In the genomic region with DNA sequence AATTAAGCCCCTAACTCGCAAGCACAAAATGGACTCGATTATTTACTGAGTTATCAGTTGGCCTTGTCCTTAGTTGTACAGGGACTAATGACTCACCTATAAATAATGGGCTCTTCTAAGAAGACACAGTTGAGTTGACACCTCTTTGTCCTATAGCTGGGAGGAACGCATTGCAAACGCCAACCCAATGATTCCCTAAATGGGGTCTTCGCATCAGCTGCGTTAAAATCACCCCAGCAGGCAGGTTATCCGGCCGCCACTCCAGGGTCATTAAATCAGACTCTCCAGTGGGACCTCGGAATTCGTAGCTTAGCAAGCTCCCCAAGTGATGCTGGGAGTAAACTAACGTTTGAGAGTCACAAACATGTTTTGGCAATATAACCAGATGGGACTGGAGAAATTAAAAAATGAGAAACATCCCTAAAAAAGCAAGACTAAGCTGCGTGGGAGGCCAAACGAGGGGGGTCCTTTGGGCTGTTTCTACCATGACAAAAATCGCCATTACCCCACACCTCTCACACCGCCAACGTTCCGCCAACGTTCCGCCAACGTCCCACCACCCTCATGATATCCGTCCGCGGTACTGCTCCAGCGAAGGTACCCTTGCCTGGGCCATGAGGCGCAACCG, we compare ENCODE assay signal across 8 cellular contexts. TPM values are rescaled to one million over a fixed set of nuclear protein-coding genes. Genes with fewer than 3 reads are reported as not detected.
DNase-seq lines count a peak whose midpoint lies in the region; ATAC-seq and TF ChIP-seq lines count a peak whose summit lies in the region.

No MANE protein-coding gene starts in this region.

- H4K20me1 ChIP-seq in PC-3 (ENCODE audit: low read length) (peaks cover 19% of the 10 kb centered on the region; the same call in 1 of the 2 replicates), neural progenitor cell (ENCODE audit: low read depth) (peaks cover 36% of the 10 kb centered on the region)

- peak overlapping the region; percentile 82 for H2AFZ ChIP-seq in PC-3 (ENCODE audit: low read length)
- peak overlapping the region; percentile 92 for H2AFZ ChIP-seq in neural progenitor cell (replicated peaks)

- TF ChIP-seq CTCF in GM12864 (IDR thresholded peaks at IDR 0.05; ENCODE audit: low read depth, low read length, missing control alignments), result no peak
- no peak for TF ChIP-seq CTCF in PC-3 (conservative IDR thresholded peaks at IDR 0.05; ENCODE audit: low read depth, low read length)
- TF ChIP-seq CTCF in neural progenitor cell (IDR thresholded peaks at IDR 0.05), result no peak

- H3K27me3 ChIP-seq in PC-3 (ENCODE audit: low read length) (no peaks in the 10 kb centered on the region), ectodermal cell (ENCODE audit: control insufficient read depth, insufficient read depth, low read length, poor library complexity, severe bottlenecking) (no peaks in the 10 kb centered on the region), neural progenitor cell (no peaks in the 10 kb centered on the region)

- 6% methylated on average over 26 of the region's 26 CpGs for WGBS in ectodermal cell, 2 experiments

- peaks cover 52% of the 10 kb centered on the region for H3K4me1 Mint-ChIP-seq in neural progenitor cell

- H3K9me3 ChIP-seq in PC-3 (ENCODE audit: low read length), result no peaks in the 10 kb centered on the region
- H3K9me3 ChIP-seq in ectodermal cell (ENCODE audit: control insufficient read depth, low read length), result no peaks in the 10 kb centered on the region
- no peaks in the 10 kb centered on the region for H3K9me3 ChIP-seq in neural progenitor cell (ENCODE audit: low read depth)

- H3K27me3 Mint-ChIP-seq in neural progenitor cell (ENCODE audit: insufficient read depth, low read depth), result peaks cover 4% of the 10 kb centered on the region

- no peak for ATAC-seq in PC-3
- ATAC-seq in HG03108 (IDR thresholded peaks at IDR 0.05; ENCODE audit: unreplicated experiment), result no peak
- no peak for ATAC-seq in GM18858 (IDR thresholded peaks at IDR 0.05; ENCODE audit: unreplicated experiment)

- H3K79me2 ChIP-seq in PC-3 (ENCODE audit: low read length), result peaks cover 45% of the 10 kb centered on the region
- peaks cover 56% of the 10 kb centered on the region for H3K79me2 ChIP-seq in neural progenitor cell (ENCODE audit: low read depth)

- peak overlapping the region; percentile 100 for H3K4me3 Mint-ChIP-seq in neural progenitor cell

- H3K27ac ChIP-seq in PC-3 (ENCODE audit: low read length) (peak overlapping the region; percentile 63), ectodermal cell (ENCODE audit: insufficient read depth, low read depth, low read length, poor library complexity, severe bottlenecking) (peak overlapping the region; percentile 95), neural progenitor cell (peak overlapping the region; percentile 78)

- H3K9me2 ChIP-seq in PC-3 (replicated peaks; ENCODE audit: low read length), result no peaks in the 10 kb centered on the region

- peaks cover 53% of the 10 kb centered on the region for H3K4me1 ChIP-seq in PC-3 (ENCODE audit: insufficient read depth, low read length)
- H3K4me1 ChIP-seq in ectodermal cell (ENCODE audit: control insufficient read depth, insufficient read depth, low read length), result peaks cover 34% of the 10 kb centered on the region
- peaks cover 22% of the 10 kb centered on the region for H3K4me1 ChIP-seq in neural progenitor cell

- peak overlapping the region; percentile 100 for H3K27ac Mint-ChIP-seq in neural progenitor cell

- CTCF ChIA-PET in PC-3 (lab: Charles Lee), result no interaction called here

- peak overlapping the region; percentile 97 for H3K9ac ChIP-seq in PC-3 (ENCODE audit: low read length)
- H3K9ac ChIP-seq in neural progenitor cell, result peak overlapping the region; percentile 35

- H3K36me3 Mint-ChIP-seq in neural progenitor cell, result peaks cover 12% of the 10 kb centered on the region

- H3K9me3 Mint-ChIP-seq in neural progenitor cell, result no peaks in the 10 kb centered on the region

- H3K36me3 ChIP-seq in PC-3 (ENCODE audit: low read depth, low read length), result peaks cover 14% of the 10 kb centered on the region
- H3K36me3 ChIP-seq in ectodermal cell (ENCODE audit: control insufficient read depth, insufficient read depth, low read length), result peaks cover 10% of the 10 kb centered on the region
- H3K36me3 ChIP-seq in neural progenitor cell, result no peaks in the 10 kb centered on the region

- H3K4me3 ChIP-seq in GM12864 (ENCODE audit: low read depth, low read length) (peak overlapping the region; percentile 91), PC-3 (ENCODE audit: low read length) (peak overlapping the region; percentile 69), ectodermal cell (ENCODE audit: insufficient read depth, low read depth, low read length) (peak overlapping the region; percentile 88), neural progenitor cell (peak overlapping the region; percentile 93)

- POLR2A ChIA-PET in PC-3 (lab: Charles Lee; ENCODE audit: unreplicated experiment), result interaction anchor here (0.7 kb wide), 1 partner anchor 14 kb away, joined by 4 read pairs; no protein-coding TSS in a partner anchor

- intact Hi-C loops in PC-3 (cut with micrococcal nuclease), result no loop called here

- TSS peak; percentile 87 for BruUV-seq in PC-3 (replicated peaks; lab: Mats Ljungman, UMichigan)

- H3F3A ChIP-seq in PC-3 (ENCODE audit: low read length, unreplicated experiment), result no peaks in the 10 kb centered on the region
- H3F3A ChIP-seq in neural progenitor cell (ENCODE audit: low read depth), result peaks cover 36% of the 10 kb centered on the region

- DNase-seq in GM12864 (ENCODE audit: low read depth) (no peak), PC-3 (no peak), neural progenitor cell (ENCODE audit: low spot score) (peak; percentile 49), iPS-NIHi7 (ENCODE audit: extremely low spot score) (no peak)
- DNase-seq in stimulated activated CD4-positive, alpha-beta T cell treated with anti-CD3 and anti-CD28 coated beads, Interleukin-2, amount 100 ng/mL, for 48 hours, result no peak

- peak overlapping the region; percentile 83 for H3K4me2 ChIP-seq in PC-3 (ENCODE audit: low read length)
- H3K4me2 ChIP-seq in neural progenitor cell, result peak overlapping the region; percentile 89

RNA-seq across cellular contexts. Expression of a gene that starts 0.9 kb away (rescaled TPM):
- total RNA-seq in PC-3 (2014; rRNA removed) (45.1 and 72.6 TPM in 2 replicates), neural progenitor cell (ENCODE audit: low replicate concordance) (73.4 and 104 TPM in 2 replicates)
- polyA plus RNA-seq in ectodermal cell (2013, experiment 1 of 4), result 140 TPM
- polyA plus RNA-seq in ectodermal cell (2013, experiment 2 of 4), result 152 TPM
- 101 TPM for polyA plus RNA-seq in ectodermal cell (2013, experiment 3 of 4)
- polyA plus RNA-seq in ectodermal cell (2013, experiment 4 of 4), result 109 TPM

RNA-seq across cellular contexts. Expression of a gene that starts 9.6 kb away (rescaled TPM):
- 0.63 and 1.3 TPM in 2 replicates for total RNA-seq in PC-3 (2014; rRNA removed)
- polyA plus RNA-seq in ectodermal cell (2013, experiment 1 of 4), result 1.5 TPM
- polyA plus RNA-seq in ectodermal cell (2013, experiment 2 of 4), result 0.69 TPM
- 0.96 TPM for polyA plus RNA-seq in ectodermal cell (2013, experiment 3 of 4)
- 2.1 TPM for polyA plus RNA-seq in ectodermal cell (2013, experiment 4 of 4)
- total RNA-seq in neural progenitor cell (ENCODE audit: low replicate concordance), result 0.30 and 0.74 TPM in 2 replicates

RNA-seq across cellular contexts. Expression of a gene that starts 54.1 kb away (rescaled TPM):
- total RNA-seq in PC-3 (2014; rRNA removed) (119 and 142 TPM in 2 replicates), neural progenitor cell (ENCODE audit: low replicate concordance) (206 and 208 TPM in 2 replicates)
- 275 TPM for polyA plus RNA-seq in ectodermal cell (2013, experiment 1 of 4)
- 281 TPM for polyA plus RNA-seq in ectodermal cell (2013, experiment 2 of 4)
- 228 TPM for polyA plus RNA-seq in ectodermal cell (2013, experiment 3 of 4)
- polyA plus RNA-seq in ectodermal cell (2013, experiment 4 of 4), result 252 TPM
